ENCODE assay signal across 22 cellular contexts in genomic region chr13:32779119-32779518, GRCh38.
A peak's percentile ranks its signal among the peaks of the same experiment; 100 is the strongest.
DNase-seq lines count a peak whose midpoint lies in the region; ATAC-seq and TF ChIP-seq lines count a peak whose summit lies in the region.
"Had no signal": no experiment of that assay in that cellular context is flagged by ENCODE, and none has a peak within 500 bp of the region (broad histone marks: within the 10 kb centered on the region; RNA-seq: fewer than 3 reads in every experiment).

No MANE protein-coding gene starts in this region.

- H3K79me2 ChIP-seq in SK-N-SH (ENCODE audit: insufficient read depth), result no peaks in the 10 kb centered on the region

- H3K9me3 ChIP-seq in SK-N-SH (no peaks in the 10 kb centered on the region), SJCRH30 (replicated peaks) (no peaks in the 10 kb centered on the region)
- H3K9me3 ChIP-seq in CD4-positive, CD25-positive, alpha-beta regulatory T cell (ENCODE audit: control insufficient read depth in 2 of 2, low read length in 2 of 2), result no peaks in the 10 kb centered on the region
- H3K9me3 ChIP-seq: A549 had no signal

- no peak overlapping the region for H2AFZ ChIP-seq in SK-N-SH (ENCODE audit: low read depth)

- no peak for ATAC-seq in SK-N-SH treated with all-trans-retinoic acid at 6 μM for 48 hours
- ATAC-seq in CD4-positive, CD25-positive, alpha-beta regulatory T cell (ENCODE audit: low read depth in 2 of 2), result no peak
- no peak for ATAC-seq in stimulated activated effector memory CD8-positive, alpha-beta T cell treated with anti-CD3 and anti-CD28 coated beads, Interleukin-12 subunit alpha, Interleukin-12 subunit beta, amount 100 ng/mL, for 72 hours
- ATAC-seq: A549, GM12878 had no signal

- TF ChIP-seq CTCF in SK-N-SH (IDR thresholded peaks at IDR 0.05), result no peak

- H3K36me3 ChIP-seq in SK-N-SH (replicated peaks in 1 of 2; ENCODE audit: control insufficient read depth in 1 of 2, insufficient read depth in 2 of 2, low read length in 1 of 2), result peaks cover 33 to 40% of the 10 kb centered on the region in 2 experiments
- H3K36me3 ChIP-seq in CD4-positive, CD25-positive, alpha-beta regulatory T cell (ENCODE audit: control insufficient read depth, insufficient read depth, low read length), result peaks cover 22% of the 10 kb centered on the region
- peaks cover 57% of the 10 kb centered on the region for H3K36me3 ChIP-seq in SJCRH30

- H3K4me2 ChIP-seq in SK-N-SH, result no peak overlapping the region
- H3K4me2 ChIP-seq: A549; BLaER1 treated with 17β-estradiol and CSF1 and Interleukin-3, amounts not matched to agents 10 nM and 100 nM had no signal

- no peaks in the 10 kb centered on the region for H3K9me2 ChIP-seq in SK-N-SH

- H3K27me3 ChIP-seq in SK-N-SH (ENCODE audit: insufficient read depth) (no peaks in the 10 kb centered on the region), SJCRH30 (no peaks in the 10 kb centered on the region)
- H3K27me3 ChIP-seq in CD4-positive, CD25-positive, alpha-beta regulatory T cell (ENCODE audit: control insufficient read depth, insufficient read depth, low read length), result no peaks in the 10 kb centered on the region
- H3K27me3 ChIP-seq: BLaER1 treated with 17β-estradiol and CSF1 and Interleukin-3, amounts not matched to agents 10 nM and 100 nM had no signal

- no peaks in the 10 kb centered on the region for H3F3A ChIP-seq in SK-N-SH (replicated peaks; ENCODE audit: insufficient read depth)

- peaks cover 37% of the 10 kb centered on the region for H3K36me3 Mint-ChIP-seq in CD4-positive, CD25-positive, alpha-beta regulatory T cell
- H3K36me3 Mint-ChIP-seq in stimulated activated effector memory CD8-positive, alpha-beta T cell treated with anti-CD3 and anti-CD28 coated beads, Interleukin-12 subunit alpha, Interleukin-12 subunit beta, amount 100 ng/mL, for 72 hours, result peaks cover 51% of the 10 kb centered on the region

- TF ChIP-seq RAD21 in SK-N-SH (IDR thresholded peaks at IDR 0.05; ENCODE audit: low read length), result no peak

- no peak overlapping the region for H3K9ac ChIP-seq in SK-N-SH
- H3K9ac ChIP-seq: BLaER1 treated with 17β-estradiol and CSF1 and Interleukin-3, amounts not matched to agents 10 nM and 100 nM had no signal

- H4K20me1 ChIP-seq in SK-N-SH (ENCODE audit: insufficient read depth), result no peaks in the 10 kb centered on the region
- H4K20me1 ChIP-seq: BLaER1 treated with 17β-estradiol and CSF1 and Interleukin-3, amounts not matched to agents 10 nM and 100 nM had no signal

- H3K4me1 ChIP-seq in SK-N-SH (ENCODE audit: control insufficient read depth in 1 of 2, insufficient read depth in 2 of 2, low read depth in 1 of 2, low read length in 1 of 2) (peaks cover 0 to 16% of the 10 kb centered on the region in 2 experiments; a peak in 2 of 4 replicates), SJCRH30 (peaks cover 12% of the 10 kb centered on the region)
- peaks cover 10% of the 10 kb centered on the region for H3K4me1 ChIP-seq in CD4-positive, CD25-positive, alpha-beta regulatory T cell (ENCODE audit: control insufficient read depth, insufficient read depth, low read length, poor library complexity, severe bottlenecking)
- H3K4me1 ChIP-seq: A549; BLaER1 treated with 17β-estradiol and CSF1 and Interleukin-3, amounts not matched to agents 10 nM and 100 nM had no signal

- H3K27me3 Mint-ChIP-seq in CD4-positive, CD25-positive, alpha-beta regulatory T cell, result no peaks in the 10 kb centered on the region
- H3K27me3 Mint-ChIP-seq: B cell; CD4-positive, alpha-beta memory T cell; CD8-positive, alpha-beta memory T cell had no signal

- no peak overlapping the region for H3K27ac ChIP-seq in SK-N-SH (ENCODE audit: low read depth in 2 of 2, low read length in 1 of 2)
- no peak overlapping the region for H3K27ac ChIP-seq in CD4-positive, CD25-positive, alpha-beta regulatory T cell (ENCODE audit: insufficient read depth, low read length, poor library complexity, severe bottlenecking)
- H3K27ac ChIP-seq in SJCRH30, result no peak overlapping the region
- H3K27ac ChIP-seq: 22Rv1; A549; BLaER1 treated with 17β-estradiol and CSF1 and Interleukin-3, amounts not matched to agents 10 nM and 100 nM; C4-2B had no signal

- POLR2A ChIA-PET in SK-N-SH (lab: Yijun Ruan, JAX), result no interaction called here

- H3K27ac Mint-ChIP-seq in CD4-positive, CD25-positive, alpha-beta regulatory T cell, result peak overlapping the region in 2 of 3 donors; percentile 22 to 39
- peak overlapping the region; percentile 39 for H3K27ac Mint-ChIP-seq in stimulated activated effector memory CD8-positive, alpha-beta T cell treated with anti-CD3 and anti-CD28 coated beads, Interleukin-12 subunit alpha, Interleukin-12 subunit beta, amount 100 ng/mL, for 72 hours
- H3K27ac Mint-ChIP-seq: B cell had no signal

- DNase-seq in SK-N-SH (no peak), SJCRH30 (no peak)
- DNase-seq in CD4-positive, CD25-positive, alpha-beta regulatory T cell, result no peak
- no peak for DNase-seq in stimulated activated effector memory CD8-positive, alpha-beta T cell treated with anti-CD3 and anti-CD28 coated beads, Interleukin-12 subunit alpha, Interleukin-12 subunit beta, amount 100 ng/mL, for 72 hours (ENCODE audit: low spot score in 2 of 2)
- DNase-seq: AML-193; CD4-positive, alpha-beta memory T cell; CD8-positive, alpha-beta memory T cell; COR-L47; DMS 273 treated with DMSO at 0.1 percent for 48 hours; DMS153; DMS53; DMS79; DND-41; EL; GDM1 had no signal

- H3K4me3 ChIP-seq in SK-N-SH (ENCODE audit: low read depth in 2 of 2, low read length in 1 of 2), result no peak overlapping the region
- no peak overlapping the region for H3K4me3 ChIP-seq in CD4-positive, CD25-positive, alpha-beta regulatory T cell (ENCODE audit: low read depth, low read length)
- no peak overlapping the region for H3K4me3 ChIP-seq in SJCRH30
- H3K4me3 ChIP-seq: A549; BLaER1 treated with 17β-estradiol and CSF1 and Interleukin-3, amounts not matched to agents 10 nM and 100 nM; GM12878 had no signal

- TF ChIP-seq EP300 in SK-N-SH (IDR thresholded peaks at IDR 0.05; ENCODE audit: borderline replicate concordance in 1 of 2, low read depth in 1 of 2, low read length in 1 of 2), result no peak

- H3K4me3 Mint-ChIP-seq in CD4-positive, CD25-positive, alpha-beta regulatory T cell, result no peak overlapping the region
- no peak overlapping the region for H3K4me3 Mint-ChIP-seq in stimulated activated effector memory CD8-positive, alpha-beta T cell treated with anti-CD3 and anti-CD28 coated beads, Interleukin-12 subunit alpha, Interleukin-12 subunit beta, amount 100 ng/mL, for 72 hours
- H3K4me3 Mint-ChIP-seq: B cell; CD4-positive, alpha-beta memory T cell; CD8-positive, alpha-beta memory T cell had no signal

- CTCF ChIA-PET in SK-N-SH (lab: Yijun Ruan, JAX), result no interaction called here

- H3K4me1 Mint-ChIP-seq in CD4-positive, CD25-positive, alpha-beta regulatory T cell, result peaks cover 16 to 29% (median 17%) of the 10 kb centered on the region in 4 donors
- peaks cover 13% of the 10 kb centered on the region for H3K4me1 Mint-ChIP-seq in stimulated activated effector memory CD8-positive, alpha-beta T cell treated with anti-CD3 and anti-CD28 coated beads, Interleukin-12 subunit alpha, Interleukin-12 subunit beta, amount 100 ng/mL, for 72 hours
- H3K4me1 Mint-ChIP-seq: B cell had no signal

- peaks cover 0 to 3% (median 0%) of the 10 kb centered on the region in 7 donors for H3K9me3 Mint-ChIP-seq in CD4-positive, CD25-positive, alpha-beta regulatory T cell
- no peaks in the 10 kb centered on the region for H3K9me3 Mint-ChIP-seq in stimulated activated effector memory CD8-positive, alpha-beta T cell treated with anti-CD3 and anti-CD28 coated beads, Interleukin-12 subunit alpha, Interleukin-12 subunit beta, amount 100 ng/mL, for 72 hours
- H3K9me3 Mint-ChIP-seq: CD8-positive, alpha-beta memory T cell had no signal

TF ChIP-seq in SK-N-SH treated with all-trans-retinoic acid at 6 μM for 48 hours, 23 proteins besides CTCF, POLR2A, EP300 and RAD21:
- TF ChIP-seq CSRNP3 (CRISPR knock-in tag; IDR thresholded peaks at IDR 0.05) (no peak), ZFP3 (CRISPR knock-in tag; IDR thresholded peaks at IDR 0.05) (no peak), ZNF8 (CRISPR knock-in tag; IDR thresholded peaks at IDR 0.05) (peak; percentile 97)
TF ChIP-seq in SK-N-SH treated with all-trans-retinoic acid at 6 μM for 48 hours: peak in this region for 1.

TF ChIP-seq in SK-N-SH, 30 proteins besides CTCF, POLR2A, EP300 and RAD21 (continues in another document):
- TF ChIP-seq TEAD4 (IDR thresholded peaks at IDR 0.05; ENCODE audit: borderline replicate concordance, insufficient read depth), result no peak
- TF ChIP-seq FOSL2 (IDR thresholded peaks at IDR 0.05; ENCODE audit: borderline replicate concordance, low read depth), result no peak
- no peak for TF ChIP-seq REST (IDR thresholded peaks at IDR 0.05; ENCODE audit: low read depth, low read length)
- TF ChIP-seq RFX5 (IDR thresholded peaks at IDR 0.05; ENCODE audit: low read length), result no peak
- no peak for TF ChIP-seq YY1 (IDR thresholded peaks at IDR 0.05; ENCODE audit: low read depth)
- TF ChIP-seq CHD2 (IDR thresholded peaks at IDR 0.05; ENCODE audit: low read length, partially characterized antibody), result no peak
- TF ChIP-seq TCF12 (IDR thresholded peaks at IDR 0.05), result no peak
- TF ChIP-seq RCOR1 (IDR thresholded peaks at IDR 0.05; ENCODE audit: low read length), result no peak
- no peak for TF ChIP-seq JUND (IDR thresholded peaks at IDR 0.05)
- no peak for TF ChIP-seq SMC3 (IDR thresholded peaks at IDR 0.05; ENCODE audit: low read depth, low read length)
